In the genomic region with DNA sequence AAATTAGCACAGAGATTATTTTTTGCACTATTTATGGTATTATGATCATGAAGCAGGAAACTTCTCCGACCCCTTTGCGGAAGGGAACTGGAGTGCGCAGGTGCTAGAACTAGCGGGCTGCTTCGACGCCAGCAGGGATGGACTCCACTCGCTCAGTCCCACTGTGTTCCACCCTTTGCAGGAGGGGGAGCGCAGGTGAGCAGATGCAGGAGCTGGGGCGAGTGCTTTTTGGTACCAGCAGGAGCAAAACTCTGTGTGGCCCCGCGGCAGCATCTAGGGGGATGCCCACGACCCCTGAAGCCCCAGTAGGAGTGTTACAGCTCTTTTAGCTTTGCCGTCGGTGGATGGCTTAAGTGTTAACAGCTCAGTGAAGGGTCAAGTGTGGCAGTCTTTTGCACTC, we compare ENCODE assay signal across 39 cellular contexts.
"Had no signal": no experiment of that assay in that cellular context is flagged by ENCODE, and none has a peak within 500 bp of the region (broad histone marks: within the 10 kb centered on the region; RNA-seq: fewer than 3 reads in every experiment).

No MANE protein-coding gene starts in this region.

- FAIRE-seq: astrocyte, bronchial epithelial cell had no signal

- H3K9me3 Mint-ChIP-seq: activated naive CD4-positive, alpha-beta T cell treated with anti-CD3 and anti-CD28 coated beads, Interleukin-2, amount 50 U/mL, for 24 hours; activated naive CD8-positive, alpha-beta T cell treated with anti-CD3 and anti-CD28 coated beads for 36 hours; activated naive CD8-positive, alpha-beta T cell treated with anti-CD3 and anti-CD28 coated beads, Interleukin-2, amount 10 ng/mL, durations not matched to agents 7 days and 5 days had no signal

- H3K4me3 Mint-ChIP-seq: activated naive CD4-positive, alpha-beta T cell treated with anti-CD3 and anti-CD28 coated beads for 36 hours; activated naive CD4-positive, alpha-beta T cell treated with anti-CD3 and anti-CD28 coated beads, Interleukin-2, amount 10 ng/mL, durations not matched to agents 7 days and 5 days; activated naive CD4-positive, alpha-beta T cell treated with anti-CD3 and anti-CD28 coated beads, Interleukin-2, amount 50 U/mL, for 24 hours; activated naive CD8-positive, alpha-beta T cell; activated naive CD8-positive, alpha-beta T cell treated with anti-CD3 and anti-CD28 coated beads for 36 hours; activated naive CD8-positive, alpha-beta T cell treated with anti-CD3 and anti-CD28 coated beads, Interleukin-2, amount 10 ng/mL, durations not matched to agents 7 days and 5 days; activated naive CD8-positive, alpha-beta T cell treated with anti-CD3 and anti-CD28 coated beads, Interleukin-2, amount 50 U/mL, for 24 hours; activated T-cell treated with anti-CD3 and anti-CD28 coated beads, Interleukin-2, amount 50 U/mL, for 24 hours; activated T-cell treated with anti-CD3 and anti-CD28 coated beads, Interleukin-2, amount 50 U/mL, for 4 hours; activated T-cell treated with anti-CD3 and anti-CD28 coated beads, Interleukin-2, amount 50 U/mL, for 72 hours; activated T-helper 1 cell treated with anti-CD3 and anti-CD28 coated beads, Interleukin-12 subunit alpha, Interleukin-12 subunit beta, Interleukin-2, Interleukin-4 antibody, amounts not matched to agents 30 ng/mL and 10 ng/mL and 1 ng/mL, durations not matched to agents 14 hours and 24 hours and 36 hours; activated T-helper 17 cell treated with anti-CD3 and anti-CD28 coated beads, Interleukin-2, amount 50 U/mL, for 72 hours; brain; central memory CD8-positive, alpha-beta T cell had no signal

- H3K4me3 ChIP-seq: adrenal gland, ascending aorta, body of pancreas, cardiac muscle cell had no signal

- ATAC-seq: activated naive CD4-positive, alpha-beta T cell treated with anti-CD3 and anti-CD28 coated beads, Interleukin-2, amount 50 U/mL, for 72 hours; activated naive CD8-positive, alpha-beta T cell treated with anti-CD3 and anti-CD28 coated beads, Interleukin-2, amount 50 U/mL, for 24 hours; activated T-cell treated with anti-CD3 and anti-CD28 coated beads, Interleukin-2, amount 50 U/mL, for 4 hours; activated T-cell treated with anti-CD3 and anti-CD28 coated beads, Interleukin-2, amount 50 U/mL, for 72 hours; activated T-helper 17 cell treated with anti-CD3 and anti-CD28 coated beads, Interleukin-2, amount 50 U/mL, for 72 hours; body of pancreas had no signal

- H3K36me3 Mint-ChIP-seq: activated naive CD4-positive, alpha-beta T cell treated with anti-CD3 and anti-CD28 coated beads, Interleukin-2, amount 10 ng/mL, durations not matched to agents 7 days and 5 days; activated naive CD4-positive, alpha-beta T cell treated with anti-CD3 and anti-CD28 coated beads, Interleukin-2, amount 50 U/mL, for 24 hours; activated naive CD8-positive, alpha-beta T cell; activated naive CD8-positive, alpha-beta T cell treated with anti-CD3 and anti-CD28 coated beads for 36 hours; activated naive CD8-positive, alpha-beta T cell treated with anti-CD3 and anti-CD28 coated beads, Interleukin-2, amount 10 ng/mL, durations not matched to agents 7 days and 5 days; brain had no signal

- H3K36me3 ChIP-seq: adrenal gland, ascending aorta, brain microvascular endothelial cell, cardiac muscle cell had no signal

- H3K9me3 ChIP-seq: adrenal gland, ascending aorta had no signal

- H3K4me1 ChIP-seq: adrenal gland, ascending aorta, body of pancreas had no signal

- DNase-seq: activated effector memory CD4-positive, alpha-beta T cell treated with anti-CD3 and anti-CD28 coated beads, Interleukin-2, amount 50 U/mL, for 16 hours; activated effector memory CD4-positive, alpha-beta T cell treated with Interleukin-2 at 50 U/mL for 16 hours; activated gamma-delta T cell; activated gamma-delta T cell treated with Interleukin-2 at 50 U/mL for 16 hours; activated naive CD4-positive, alpha-beta T cell; activated naive CD4-positive, alpha-beta T cell treated with anti-CD3 and anti-CD28 coated beads for 36 hours; activated naive CD4-positive, alpha-beta T cell treated with anti-CD3 and anti-CD28 coated beads, Interleukin-2, amount 10 ng/mL, durations not matched to agents 7 days and 5 days; activated naive CD4-positive, alpha-beta T cell treated with anti-CD3 and anti-CD28 coated beads, Interleukin-2, amount 50 U/mL, for 16 hours; activated naive CD4-positive, alpha-beta T cell treated with Interleukin-2 at 50 U/mL for 16 hours; activated naive CD8-positive, alpha-beta T cell treated with anti-CD3 and anti-CD28 coated beads for 36 hours; activated naive CD8-positive, alpha-beta T cell treated with anti-CD3 and anti-CD28 coated beads, Interleukin-2, amount 10 ng/mL, durations not matched to agents 7 days and 5 days; activated naive CD8-positive, alpha-beta T cell treated with anti-CD3 and anti-CD28 coated beads, Interleukin-2, amount 50 U/mL, for 24 hours; activated T-cell treated with anti-CD3 and anti-CD28 coated beads, Interleukin-2, amount 50 U/mL, for 1 hour; activated T-cell treated with anti-CD3 and anti-CD28 coated beads, Interleukin-2, amount 50 U/mL, for 24 hours; activated T-cell treated with anti-CD3 and anti-CD28 coated beads, Interleukin-2, amount 50 U/mL, for 4 hours; activated T-cell treated with anti-CD3 and anti-CD28 coated beads, Interleukin-2, amount 50 U/mL, for 48 hours; activated T-cell treated with anti-CD3 and anti-CD28 coated beads, Interleukin-2, amount 50 U/mL, for 72 hours; adrenal gland; amniotic stem cell; amygdala; anterior cingulate cortex; aorta; body of pancreas; brain microvascular endothelial cell; caudate nucleus; central memory CD4-positive, alpha-beta T cell; cerebellar nuclear complex had no signal

- H3K27ac ChIP-seq: adrenal gland, ascending aorta, body of pancreas, brain microvascular endothelial cell, cardiac muscle cell had no signal

- H3K4me1 Mint-ChIP-seq: activated naive CD4-positive, alpha-beta T cell treated with anti-CD3 and anti-CD28 coated beads, Interleukin-2, amount 10 ng/mL, durations not matched to agents 7 days and 5 days; activated naive CD4-positive, alpha-beta T cell treated with anti-CD3 and anti-CD28 coated beads, Interleukin-2, amount 50 U/mL, for 24 hours; activated naive CD8-positive, alpha-beta T cell treated with anti-CD3 and anti-CD28 coated beads for 36 hours; activated naive CD8-positive, alpha-beta T cell treated with anti-CD3 and anti-CD28 coated beads, Interleukin-2, amount 10 ng/mL, durations not matched to agents 7 days and 5 days; activated naive CD8-positive, alpha-beta T cell treated with anti-CD3 and anti-CD28 coated beads, Interleukin-2, amount 50 U/mL, for 24 hours; activated T-helper 17 cell treated with anti-CD3 and anti-CD28 coated beads, Interleukin-2, amount 50 U/mL, for 72 hours; central memory CD8-positive, alpha-beta T cell had no signal

- H3K27me3 ChIP-seq: adrenal gland, ascending aorta, body of pancreas, brain microvascular endothelial cell, cardiac muscle cell had no signal

- H3K27me3 Mint-ChIP-seq: activated naive CD4-positive, alpha-beta T cell treated with anti-CD3 and anti-CD28 coated beads, Interleukin-2, amount 10 ng/mL, durations not matched to agents 7 days and 5 days; activated naive CD4-positive, alpha-beta T cell treated with anti-CD3 and anti-CD28 coated beads, Interleukin-2, amount 50 U/mL, for 24 hours; activated naive CD8-positive, alpha-beta T cell; activated naive CD8-positive, alpha-beta T cell treated with anti-CD3 and anti-CD28 coated beads for 36 hours; activated naive CD8-positive, alpha-beta T cell treated with anti-CD3 and anti-CD28 coated beads, Interleukin-2, amount 10 ng/mL, durations not matched to agents 7 days and 5 days; activated naive CD8-positive, alpha-beta T cell treated with anti-CD3 and anti-CD28 coated beads, Interleukin-2, amount 50 U/mL, for 24 hours; activated T-cell treated with anti-CD3 and anti-CD28 coated beads, Interleukin-2, amount 50 U/mL, for 24 hours; activated T-helper 17 cell treated with anti-CD3 and anti-CD28 coated beads, Interleukin-2, amount 50 U/mL, for 72 hours; central memory CD8-positive, alpha-beta T cell had no signal

- H3K27ac Mint-ChIP-seq: activated naive CD4-positive, alpha-beta T cell treated with anti-CD3 and anti-CD28 coated beads for 36 hours; activated naive CD4-positive, alpha-beta T cell treated with anti-CD3 and anti-CD28 coated beads, Interleukin-2, amount 50 U/mL, for 24 hours; activated naive CD4-positive, alpha-beta T cell treated with anti-CD3 and anti-CD28 coated beads, Interleukin-2, amount 50 U/mL, for 72 hours; activated naive CD8-positive, alpha-beta T cell; activated naive CD8-positive, alpha-beta T cell treated with anti-CD3 and anti-CD28 coated beads for 36 hours; activated naive CD8-positive, alpha-beta T cell treated with anti-CD3 and anti-CD28 coated beads, Interleukin-2, amount 10 ng/mL, durations not matched to agents 7 days and 5 days; activated naive CD8-positive, alpha-beta T cell treated with anti-CD3 and anti-CD28 coated beads, Interleukin-2, amount 50 U/mL, for 24 hours; activated T-cell treated with anti-CD3 and anti-CD28 coated beads, Interleukin-2, amount 50 U/mL, for 24 hours; activated T-cell treated with anti-CD3 and anti-CD28 coated beads, Interleukin-2, amount 50 U/mL, for 72 hours; activated T-helper 1 cell treated with anti-CD3 and anti-CD28 coated beads, Interleukin-12 subunit alpha, Interleukin-12 subunit beta, Interleukin-2, Interleukin-4 antibody, amounts not matched to agents 30 ng/mL and 10 ng/mL and 1 ng/mL, durations not matched to agents 14 hours and 24 hours and 36 hours; activated T-helper 17 cell treated with anti-CD3 and anti-CD28 coated beads, Interleukin-2, amount 50 U/mL, for 72 hours; activated T-helper 2 cell treated with anti-CD3 and anti-CD28 coated beads, Interferon-gamma antibody, Interleukin-2, Interleukin-4, amounts not matched to agents 10 μg/mL and 5 μg/mL and 100 μg/mL, durations not matched to agents 14 hours and 24 hours and 36 hours; brain had no signal
